Comparison of ENCODE assay signal across 7 cellular contexts in the genomic region with DNA sequence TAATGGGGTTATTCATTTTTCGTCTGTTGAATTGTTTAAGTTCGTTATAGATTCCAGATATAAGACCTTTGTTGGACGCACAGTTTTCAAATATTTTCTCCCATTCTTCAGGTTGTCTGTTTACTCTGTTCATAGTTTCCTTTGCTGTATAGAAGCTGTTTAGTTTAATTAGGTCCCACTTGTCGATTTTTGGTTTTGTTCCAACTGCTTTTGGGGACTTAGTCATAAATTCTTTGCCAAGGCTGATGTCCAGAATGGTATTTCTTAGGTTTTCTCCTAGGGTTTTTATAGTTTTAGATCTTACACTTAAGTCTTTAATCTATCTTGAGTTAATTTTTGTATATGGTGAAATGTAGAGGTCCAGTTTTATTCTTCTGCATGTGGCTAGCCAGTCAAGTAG.
"Had no signal": no experiment of that assay in that cellular context is flagged by ENCODE, and none has a peak within 500 bp of the region (broad histone marks: within the 10 kb centered on the region; RNA-seq: fewer than 3 reads in every experiment).

No MANE protein-coding gene starts in this region.

- H3K36me3 ChIP-seq: HAP-1 had no signal

- DNase-seq: HFFc6, KBM-7 had no signal

- H3K4me2 ChIP-seq: GM23338, KMS-11 had no signal

- H3K27ac ChIP-seq: HL-60, KMS-11 had no signal

- H3K4me1 ChIP-seq: HAP-1 had no signal

- H3K9me3 ChIP-seq: HAP-1 had no signal

- H3K4me3 ChIP-seq: GM23338, HAP-1 had no signal

- ATAC-seq: GM23338, HCT116 had no signal

- H3K9ac ChIP-seq: KMS-11 had no signal

- H2AFZ ChIP-seq: GM23338 had no signal
